In genomic region chr14:53520529-53520928, GRCh38 we compare ENCODE assay signal across 26 cellular contexts.
"Had no signal": no experiment of that assay in that cellular context is flagged by ENCODE, and none has a peak within 500 bp of the region (broad histone marks: within the 10 kb centered on the region; RNA-seq: fewer than 3 reads in every experiment).

No MANE protein-coding gene starts in this region.

- H3K4me3 ChIP-seq: K562 had no signal

- H3K27ac ChIP-seq: HL-60, KMS-11, RWPE1 had no signal

- H3K9ac ChIP-seq: KMS-11, SK-N-SH had no signal

- H3K9me3 ChIP-seq: SK-N-SH had no signal

- DNase-seq: Kasumi-1; MV-4-11; NCI-H1048; NCI-H1105; NCI-H1417; NCI-H1436 treated with DMSO at 0.1 percent for 48 hours; NCI-H1694; NCI-H187 treated with DMSO at 0.1 percent for 48 hours; NCI-H2029 treated with DMSO at 0.1 percent for 48 hours; NCI-H2171 treated with DMSO at 0.1 percent for 48 hours; NCI-H226; NCI-H446; NCI-H510A; NCI-H524 treated with DMSO at 0.1 percent for 48 hours; NCI-H69; NCI-H774; NK-92 treated with Interleukin-12 subunit alpha and Interleukin-12 subunit beta, amount 100 ng/mL, for 24 hours; PC-3; SHP77; SK-N-SH; SW 1271 had no signal

- H3K4me2 ChIP-seq: KMS-11, SK-N-SH had no signal

- ATAC-seq: K562, Panc1, PC-3 had no signal
